In genomic region chr10:78778446-78779338, GRCh38 we compare ENCODE assay signal across 21 cellular contexts.
A peak's percentile ranks its signal among the peaks of the same experiment; 100 is the strongest.
DNase-seq lines count a peak whose midpoint lies in the region; FAIRE-seq and TF ChIP-seq lines count a peak whose summit lies in the region.
"Had no signal": no experiment of that assay in that cellular context is flagged by ENCODE, and none has a peak within 500 bp of the region (broad histone marks: within the 10 kb centered on the region; RNA-seq: fewer than 3 reads in every experiment).

No MANE protein-coding gene starts in this region.

- H3K4me3 ChIP-seq in liver (ENCODE audit: low read depth in 1 of 3, low read length in 3 of 3) = no peak overlapping the region
- H3K4me3 ChIP-seq: BLaER1, neural progenitor cell, testis had no signal

- peaks cover 2 to 28% (median 21%) of the 10 kb centered on the region in 4 donors for H3K4me1 ChIP-seq in liver (ENCODE audit: control insufficient read depth in 4 of 4, insufficient read depth in 4 of 4, low read length in 3 of 4)
- H3K4me1 ChIP-seq: BLaER1, foreskin keratinocyte, neural progenitor cell had no signal

- H3K27ac ChIP-seq in cingulate gyrus (ENCODE audit: low read depth, low read length) (peak overlapping the region; percentile 57), liver (ENCODE audit: low read depth in 1 of 2, low read length in 2 of 2) (no peak overlapping the region), substantia nigra (ENCODE audit: low read depth, low read length, poor library complexity, severe bottlenecking) (peak overlapping the region; percentile 40)
- H3K27ac ChIP-seq: BLaER1, foreskin keratinocyte, neural progenitor cell had no signal

- WGBS in liver = 78% methylated on average over 13 of the region's 13 CpGs

- no peaks in the 10 kb centered on the region for H3K9me3 ChIP-seq in liver (ENCODE audit: control insufficient read depth in 4 of 4, low read length in 3 of 4)
- H3K9me3 ChIP-seq: BLaER1, testis had no signal

- FAIRE-seq in frontal cortex (lab: Jason Lieb, UNC) = no peak
- FAIRE-seq: endometrium had no signal

- no peak for TF ChIP-seq CTCF in liver (IDR thresholded peaks at IDR 0.05; ENCODE audit: low read depth, low read length, missing input control)

- no peak overlapping the region for H3K9ac ChIP-seq in liver (ENCODE audit: low read depth in 1 of 2, low read length in 2 of 2)
- H3K9ac ChIP-seq: BLaER1, neural progenitor cell had no signal

- DNase-seq in DMS53 treated with DMSO at 0.1 percent for 48 hours (lab: John Stamatoyannopoulos, UW; ENCODE audit: unreplicated experiment) (peak; percentile 73), substantia nigra (lab: John Stamatoyannopoulos, UW) (no peak), NCI-H2227 treated with DMSO at 0.1 percent for 48 hours (lab: John Stamatoyannopoulos, UW) (no peak), frontal cortex (ENCODE audit: low spot score in 2 of 2) (no peak), NCI-H69 (lab: John Stamatoyannopoulos, UW) (no peak), epidermal melanocyte (ENCODE audit: insufficient read length, low spot score) (no peak)
- DNase-seq: activated B cell treated with CpG ODN at 0.5 μM for 24 hours; activated CD8-positive, alpha-beta memory T cell treated with anti-CD3 and anti-CD28 coated beads for 24 hours; central memory CD4-positive, alpha-beta T cell; foreskin keratinocyte; MV-4-11; NCI-H2107; NCI-H82; stimulated activated CD4-positive, alpha-beta T cell treated with anti-CD3 and anti-CD28 coated beads, Interleukin-2, amount 100 ng/mL, for 24 hours; T-helper 2 cell; testis had no signal

- no peaks in the 10 kb centered on the region for H3K36me3 ChIP-seq in liver (ENCODE audit: control insufficient read depth in 4 of 4, insufficient read depth in 3 of 4, low read depth in 1 of 4, low read length in 3 of 4)
- H3K36me3 ChIP-seq: BLaER1, neural progenitor cell had no signal

- TF ChIP-seq RAD21 in liver (IDR thresholded peaks at IDR 0.05) = peak; percentile 31 to 38

- no peaks in the 10 kb centered on the region for H3K27me3 ChIP-seq in liver (ENCODE audit: control insufficient read depth in 4 of 4, insufficient read depth in 4 of 4, low read length in 3 of 4)
- H3K27me3 ChIP-seq: BLaER1, foreskin keratinocyte, neural progenitor cell, testis had no signal

TF ChIP-seq in liver, 16 proteins besides CTCF, POLR2A, EP300 and RAD21:
- TF ChIP-seq SP1 (IDR thresholded peaks at IDR 0.05) = peak; percentile 15
- TF ChIP-seq FOXA1 (IDR thresholded peaks at IDR 0.05) = no peak
- TF ChIP-seq MAX (IDR thresholded peaks at IDR 0.05) = no peak
- TF ChIP-seq ATF3 (IDR thresholded peaks at IDR 0.05) = no peak
- no peak for TF ChIP-seq ZBTB33 (IDR thresholded peaks at IDR 0.05)
- peak; percentile 5 to 69 for TF ChIP-seq HNF4A (conservative IDR thresholded peaks at IDR 0.05)
- TF ChIP-seq GABPA (IDR thresholded peaks at IDR 0.05 in 1 of 2, conservative IDR thresholded peaks at IDR 0.05 in 1 of 2) = no peak
- no peak for TF ChIP-seq EGR1 (IDR thresholded peaks at IDR 0.05; ENCODE audit: low read depth in 2 of 2)
- TF ChIP-seq TAF1 (conservative IDR thresholded peaks at IDR 0.05) = no peak
- TF ChIP-seq HNF4G (IDR thresholded peaks at IDR 0.05) = no peak
- TF ChIP-seq YY1 (IDR thresholded peaks at IDR 0.05) = no peak
- peak; percentile 38 for TF ChIP-seq NR2F2 (IDR thresholded peaks at IDR 0.05)
- TF ChIP-seq RXRA (IDR thresholded peaks at IDR 0.05) = peak in 1 of 2 donors; percentile 68
- no peak for TF ChIP-seq REST (IDR thresholded peaks at IDR 0.05)
- no peak for TF ChIP-seq JUND (IDR thresholded peaks at IDR 0.05)
- no peak for TF ChIP-seq FOXA2 (IDR thresholded peaks at IDR 0.05)
TF ChIP-seq in liver: peak in this region for 4.

Comparison
In these comparisons a context has a peak if more than half of its experiments do, and no peak if none do; other contexts are left out.
1. H3K27ac ChIP-seq: peak in cingulate gyrus (single experiment) and substantia nigra (single experiment); none in liver (0 of 2).